In genomic region chr9:129886226-129887174, GRCh38 we compare ENCODE assay signal across 8 cellular contexts. TPM values are rescaled to one million over a fixed set of nuclear protein-coding genes. Genes with fewer than 3 reads are reported as not detected.
DNase-seq lines count a peak whose midpoint lies in the region; TF ChIP-seq lines count a peak whose summit lies in the region.

No MANE protein-coding gene starts in this region.

- no peaks in the 10 kb centered on the region for H3K9me3 ChIP-seq in fibroblast of lung (ENCODE audit: control insufficient read depth, insufficient read depth, low read depth, low read length)

- DNase-seq in NK-92 treated with Interleukin-12 subunit alpha and Interleukin-12 subunit beta, amount 100 ng/mL, for 24 hours (lab: John Stamatoyannopoulos, UW): peak; percentile 56
- DNase-seq in NK-92 (lab: John Stamatoyannopoulos, UW; ENCODE audit: unreplicated experiment) (no peak), fibroblast of lung (ENCODE audit: low read depth in 2 of 2) (no peak), cortex of kidney (lab: John Stamatoyannopoulos, UW) (no peak), NCI-H510A (lab: John Stamatoyannopoulos, UW) (no peak), DMS153 treated with DMSO at 0.1 percent for 48 hours (lab: John Stamatoyannopoulos, UW; ENCODE audit: unreplicated experiment) (no peak)
- DNase-seq in activated CD8-positive, alpha-beta memory T cell treated with anti-CD3 and anti-CD28 coated beads for 48 hours (ENCODE audit: low read depth in 2 of 3, low spot score in 2 of 3): peak in 2 of 3 experiments; percentile 38 to 52
- peak; percentile 71 for DNase-seq in stimulated activated CD4-positive, alpha-beta T cell treated with anti-CD3 and anti-CD28 coated beads, Interleukin-15, amount 100 ng/mL, for 24 hours

- H3K36me3 ChIP-seq in fibroblast of lung (ENCODE audit: control insufficient read depth, insufficient read depth, low read length): peaks cover 8% of the 10 kb centered on the region

- H4K20me1 ChIP-seq in fibroblast of lung (ENCODE audit: control insufficient read depth, extremely low read depth, insufficient read depth, low read length): no peaks in the 10 kb centered on the region

- H3K4me2 ChIP-seq in fibroblast of lung (ENCODE audit: extremely low read depth, insufficient read depth, low read length): peak overlapping the region; percentile 23

- no peaks in the 10 kb centered on the region for H3K27me3 ChIP-seq in fibroblast of lung (ENCODE audit: control insufficient read depth, insufficient read depth, low read length)

- no peak overlapping the region for H3K4me3 ChIP-seq in fibroblast of lung (replicated peaks in 1 of 4; ENCODE audit: control extremely low read depth in 1 of 4, insufficient read depth in 1 of 4, low read depth in 3 of 4, low read length in 4 of 4)

- H3K4me1 ChIP-seq in fibroblast of lung (ENCODE audit: control insufficient read depth, extremely low read depth, insufficient read depth, low read length): peaks cover 15% of the 10 kb centered on the region

- peak overlapping the region; percentile 16 for H3K9ac ChIP-seq in fibroblast of lung (ENCODE audit: insufficient read depth, low read length)

- no peak for TF ChIP-seq CTCF in fibroblast of lung (conservative IDR thresholded peaks at IDR 0.05 in 1 of 2, IDR thresholded peaks at IDR 0.05 in 1 of 2; ENCODE audit: low read depth in 1 of 2, low read length in 2 of 2)

- H3K27ac ChIP-seq in fibroblast of lung (ENCODE audit: insufficient read depth, low read length): peak overlapping the region; percentile 16

- H2AFZ ChIP-seq in fibroblast of lung (ENCODE audit: low read length): no peak overlapping the region

- no peaks in the 10 kb centered on the region for H3K79me2 ChIP-seq in fibroblast of lung (ENCODE audit: control insufficient read depth, insufficient read depth, low read length)

RNA-seq across cellular contexts. Expression of gene USP20, which starts 51.2 kb away (rescaled TPM):
- 7.4 and 12.9 TPM in 2 replicates for total RNA-seq in fibroblast of lung
- 6.7 and 6.8 TPM in 2 replicates for polyA plus RNA-seq in fibroblast of lung
- 8.8 and 10.5 TPM in 2 replicates for polyA plus RNA-seq in fibroblast of lung (2012)
- 17.6 and 22.8 TPM in 2 replicates for polyA minus RNA-seq in fibroblast of lung (ENCODE audit: low replicate concordance)

RNA-seq across cellular contexts. Expression of gene C9orf78, which starts 51.4 kb away (rescaled TPM):
- total RNA-seq in fibroblast of lung: 39.8 TPM in 2 replicates
- 88.6 and 92.6 TPM in 2 replicates for polyA plus RNA-seq in fibroblast of lung
- 49.4 and 59.3 TPM in 2 replicates for polyA plus RNA-seq in fibroblast of lung (2012)
- 3.4 and 7.2 TPM in 2 replicates for polyA minus RNA-seq in fibroblast of lung (ENCODE audit: low replicate concordance)

Comparison
In these comparisons a context has a peak if more than half of its experiments do, and no peak if none do; other contexts are left out.
1. DNase-seq: peak in NK-92 treated with Interleukin-12 subunit alpha and Interleukin-12 subunit beta, amount 100 ng/mL, for 24 hours (single experiment), activated CD8-positive, alpha-beta memory T cell treated with anti-CD3 and anti-CD28 coated beads for 48 hours (2 of 3) and stimulated activated CD4-positive, alpha-beta T cell treated with anti-CD3 and anti-CD28 coated beads, Interleukin-15, amount 100 ng/mL, for 24 hours (single experiment); none in NK-92 (single experiment), fibroblast of lung (0 of 2), cortex of kidney (single experiment), NCI-H510A (single experiment) and DMS153 treated with DMSO at 0.1 percent for 48 hours (single experiment).